15 cellular contexts compared by ENCODE assay signal in genomic region chr4:10640535-10641159, GRCh38. TPM values are rescaled to one million over a fixed set of nuclear protein-coding genes. Genes with fewer than 3 reads are reported as not detected.
DNase-seq lines count a peak whose midpoint lies in the region; ATAC-seq, FAIRE-seq and TF ChIP-seq lines count a peak whose summit lies in the region.
"Had no signal": no experiment of that assay in that cellular context is flagged by ENCODE, and none has a peak within 500 bp of the region (broad histone marks: within the 10 kb centered on the region; RNA-seq: fewer than 3 reads in every experiment).

No MANE protein-coding gene starts in this region.

- TF ChIP-seq POLR2A in GM12891 (IDR thresholded peaks at IDR 0.05; ENCODE audit: low read depth, low read length): no peak

- H3K36me3 Mint-ChIP-seq in T-helper 17 cell (ENCODE audit: low read depth): no peaks in the 10 kb centered on the region
- H3K36me3 Mint-ChIP-seq in osteocyte (ENCODE audit: unreplicated experiment): no peaks in the 10 kb centered on the region

- no peaks in the 10 kb centered on the region for H3K27me3 ChIP-seq in HL-60 (ENCODE audit: insufficient read depth, poor library complexity, severe bottlenecking)
- H3K27me3 ChIP-seq: BLaER1 treated with 17β-estradiol and CSF1 and Interleukin-3, amounts not matched to agents 10 nM and 100 nM had no signal

- no peak overlapping the region for H3K4me3 Mint-ChIP-seq in T-helper 17 cell
- H3K4me3 Mint-ChIP-seq in osteocyte (ENCODE audit: unreplicated experiment): no peak overlapping the region
- H3K4me3 Mint-ChIP-seq: endodermal cell had no signal

- H3K9me3 Mint-ChIP-seq in osteocyte (ENCODE audit: unreplicated experiment): no peaks in the 10 kb centered on the region

- H3K27ac ChIP-seq in HL-60 (replicated peaks): 0 out of 2 replicates have a peak overlapping the region, but pooled peaks have one; percentile 8
- H3K27ac ChIP-seq: BLaER1 treated with 17β-estradiol and CSF1 and Interleukin-3, amounts not matched to agents 10 nM and 100 nM had no signal

- FAIRE-seq in GM12891 (lab: Jason Lieb, UNC): peak; percentile 50
- FAIRE-seq: G401.6 had no signal

- DNase-seq in GM12891 (ENCODE audit: insufficient read length, low spot score) (no peak), HL-60 (ENCODE audit: low read depth in 1 of 2, low spot score in 1 of 2) (peak; percentile 10 to 75), T-helper 17 cell (no peak), medulla oblongata (ENCODE audit: extremely low spot score) (peak; percentile 82), NCI-H1105 treated with DMSO at 0.1 percent for 48 hours (lab: John Stamatoyannopoulos, UW) (no peak), GM19238 (ENCODE audit: insufficient read length, low spot score) (no peak), osteocyte (ENCODE audit: extremely low spot score, unreplicated experiment) (no peak)
- DNase-seq: activated CD8-positive, alpha-beta memory T cell treated with anti-CD3 and anti-CD28 coated beads, Interleukin-2, amount 50 U/mL, for 4 hours; amniotic stem cell; endodermal cell; T1000 had no signal

- no peak overlapping the region for H3K4me3 ChIP-seq in HL-60 (replicated peaks; ENCODE audit: insufficient read depth, low read length)
- H3K4me3 ChIP-seq: BLaER1 treated with 17β-estradiol and CSF1 and Interleukin-3, amounts not matched to agents 10 nM and 100 nM; skin epidermis had no signal

- ATAC-seq in T-helper 17 cell (peak; percentile 33), GM19452 (IDR thresholded peaks at IDR 0.05; ENCODE audit: unreplicated experiment) (no peak)

- no peaks in the 10 kb centered on the region for H3K4me1 Mint-ChIP-seq in T-helper 17 cell
- H3K4me1 Mint-ChIP-seq in osteocyte (ENCODE audit: unreplicated experiment): peaks cover 5% of the 10 kb centered on the region

- peaks cover 4% of the 10 kb centered on the region for H3K27me3 Mint-ChIP-seq in T-helper 17 cell
- peaks cover 11% of the 10 kb centered on the region for H3K27me3 Mint-ChIP-seq in osteocyte (ENCODE audit: unreplicated experiment)

- TF ChIP-seq CTCF in HL-60 (IDR thresholded peaks at IDR 0.05; ENCODE audit: insufficient read depth, low read length): no peak
- TF ChIP-seq CTCF in osteocyte (IDR thresholded peaks at IDR 0.05): no peak

- no peaks in the 10 kb centered on the region for H3K9me3 ChIP-seq in T-helper 17 cell (ENCODE audit: control insufficient read depth, low read length, poor library complexity, severe bottlenecking)

- no peak overlapping the region for H3K27ac Mint-ChIP-seq in T-helper 17 cell
- no peak overlapping the region for H3K27ac Mint-ChIP-seq in osteocyte (ENCODE audit: unreplicated experiment)
- H3K27ac Mint-ChIP-seq: endodermal cell had no signal

TF ChIP-seq in GM12891, 5 proteins besides CTCF, POLR2A, EP300 and RAD21:
- TF ChIP-seq PAX5 (IDR thresholded peaks at IDR 0.05; ENCODE audit: insufficient read depth, low read length, severe bottlenecking) (no peak), TAF1 (IDR thresholded peaks at IDR 0.05; ENCODE audit: low read depth, low read length) (no peak), SPI1 (IDR thresholded peaks at IDR 0.05; ENCODE audit: low read depth, low read length) (no peak; the same call in 1 of the 2 replicates), POU2F2 (IDR thresholded peaks at IDR 0.05; ENCODE audit: low read depth, low read length) (no peak), POLR2AphosphoS5 (IDR thresholded peaks at IDR 0.05; ENCODE audit: low read depth, low read length) (no peak)

RNA-seq across cellular contexts. Expression of gene CLNK, which starts 43.9 kb away (rescaled TPM):
- 3.5 TPM for polyA plus RNA-seq in GM12891 (2012; ENCODE audit: low read depth, missing spikeins)
- total RNA-seq in T-helper 17 cell: under 1 TPM; 0.12 to 0.39 TPM
- not detected in 2 replicates for total RNA-seq in osteocyte
- total RNA-seq: endodermal cell had no signal

Comparison
In these comparisons a context has a peak if more than half of its experiments do, and no peak if none do; other contexts are left out.
1. DNase-seq: peak in HL-60 (2 of 2) and medulla oblongata (single experiment); none in GM12891 (single experiment), T-helper 17 cell (0 of 3), NCI-H1105 treated with DMSO at 0.1 percent for 48 hours (single experiment), GM19238 (single experiment) and osteocyte (single experiment).